ENCODE assay signal across 11 cellular contexts in the genomic region with DNA sequence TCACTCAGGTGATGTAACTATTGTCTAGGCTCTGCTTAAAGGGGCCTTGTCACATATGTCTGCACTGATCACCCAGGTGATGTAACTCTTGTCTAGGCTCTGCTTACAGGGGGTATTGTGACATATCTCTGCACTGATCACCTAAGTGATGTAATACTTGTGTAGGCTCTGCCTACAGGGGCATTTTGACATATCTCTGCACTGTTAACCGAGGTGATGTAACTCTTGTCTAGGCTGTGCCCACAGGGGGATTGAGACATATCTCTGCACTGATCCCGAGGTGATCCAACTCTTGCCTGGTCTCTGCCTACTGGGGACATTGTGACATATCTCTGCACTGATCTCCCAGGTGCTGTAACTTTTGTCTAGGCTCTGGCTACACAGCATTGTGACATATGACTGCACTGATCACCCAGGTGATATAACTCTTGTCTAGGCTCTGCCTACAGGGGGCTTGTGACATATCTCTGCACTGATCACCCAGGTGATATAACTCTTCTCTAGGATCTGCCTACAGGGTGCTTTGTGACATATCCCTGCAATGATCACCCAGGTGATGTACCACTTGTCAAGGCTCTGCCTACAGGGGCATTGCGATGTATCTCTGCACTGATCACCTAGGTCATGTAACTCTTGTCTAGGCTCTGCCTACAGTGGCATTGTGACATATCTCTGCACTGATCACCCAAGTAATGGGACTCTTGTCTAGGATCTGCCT. TPM values are rescaled to one million over a fixed set of nuclear protein-coding genes. Genes with fewer than 3 reads are reported as not detected.
DNase-seq lines count a peak whose midpoint lies in the region; ATAC-seq and TF ChIP-seq lines count a peak whose summit lies in the region.
"Not testable (repeated sequence)": the region's sequence is repeated elsewhere in the genome, so short reads cannot be mapped to it uniquely, and the experiment has no call there.
"Had no signal": no experiment of that assay in that cellular context is flagged by ENCODE, and none has a peak within 500 bp of the region (broad histone marks: within the 10 kb centered on the region; RNA-seq: fewer than 3 reads in every experiment).

No MANE protein-coding gene starts in this region.

- H3K9me3 Mint-ChIP-seq in activated CD8-positive, alpha-beta T cell treated with anti-CD3 and anti-CD28 coated beads for 36 hours: peaks cover 29% of the 10 kb centered on the region

- not testable (repeated sequence) for H3K27ac Mint-ChIP-seq in activated CD8-positive, alpha-beta T cell treated with anti-CD3 and anti-CD28 coated beads for 36 hours

- not testable (repeated sequence) for H3K27ac ChIP-seq in heart left ventricle
- H3K27ac ChIP-seq in parathyroid adenoma: peak overlapping the region; percentile 83

- not testable (repeated sequence) for H2AFZ ChIP-seq in parathyroid adenoma

- POLR2A ChIA-PET in activated CD8-positive, alpha-beta T cell treated with anti-CD3 and anti-CD28 coated beads for 36 hours (lab: Charles Lee): not testable (repeated sequence)

- not testable (repeated sequence) for H3K9ac ChIP-seq in parathyroid adenoma

- not testable (repeated sequence) for H3K4me1 ChIP-seq in heart left ventricle
- peaks cover 26% of the 10 kb centered on the region for H3K4me1 ChIP-seq in parathyroid adenoma

- intact Hi-C loops in activated CD8-positive, alpha-beta T cell treated with anti-CD3 and anti-CD28 coated beads for 36 hours (cut with micrococcal nuclease); heart left ventricle (cut with DNase I): not testable (repeated sequence)

- H3K36me3 Mint-ChIP-seq in activated CD8-positive, alpha-beta T cell treated with anti-CD3 and anti-CD28 coated beads for 36 hours (ENCODE audit: low read depth): not testable (repeated sequence)

- H3K9me3 ChIP-seq in heart left ventricle; parathyroid adenoma (ENCODE audit: control insufficient read depth, low read length): not testable (repeated sequence)

- H3K79me2 ChIP-seq in parathyroid adenoma: not testable (repeated sequence)

- not testable (repeated sequence) for H3K27me3 Mint-ChIP-seq in activated CD8-positive, alpha-beta T cell treated with anti-CD3 and anti-CD28 coated beads for 36 hours

- DNase-seq in activated CD8-positive, alpha-beta T cell treated with anti-CD3 and anti-CD28 coated beads for 36 hours; heart left ventricle: not testable (repeated sequence)

- H3K36me3 ChIP-seq in heart left ventricle; parathyroid adenoma (ENCODE audit: control insufficient read depth, insufficient read depth, low read length): not testable (repeated sequence)

- ATAC-seq in GM18502 (IDR thresholded peaks at IDR 0.05; ENCODE audit: poor library complexity, unreplicated experiment) (peak; percentile 50), GM19452 (IDR thresholded peaks at IDR 0.05; ENCODE audit: unreplicated experiment) (peak; percentile 42), HG02571 (IDR thresholded peaks at IDR 0.05; ENCODE audit: unreplicated experiment) (peak; percentile 52), HG03045 (IDR thresholded peaks at IDR 0.05; ENCODE audit: unreplicated experiment) (peak; percentile 50), HG03460 (IDR thresholded peaks at IDR 0.05; ENCODE audit: unreplicated experiment) (peak; percentile 37), heart left ventricle (peak; percentile 71 to 81 (median 73))
- peak; percentile 5 for ATAC-seq in activated CD8-positive, alpha-beta T cell treated with anti-CD3 and anti-CD28 coated beads for 36 hours

- TF ChIP-seq POLR2A in heart left ventricle (IDR thresholded peaks at IDR 0.05): not testable (repeated sequence)

- TF ChIP-seq CTCF in activated CD8-positive, alpha-beta T cell treated with anti-CD3 and anti-CD28 coated beads for 36 hours (IDR thresholded peaks at IDR 0.05); heart left ventricle (IDR thresholded peaks at IDR 0.05); parathyroid adenoma (IDR thresholded peaks at IDR 0.05): not testable (repeated sequence)

- H3K4me1 Mint-ChIP-seq in activated CD8-positive, alpha-beta T cell treated with anti-CD3 and anti-CD28 coated beads for 36 hours (ENCODE audit: low read depth): peaks cover 17% of the 10 kb centered on the region

- CTCF ChIA-PET in activated CD8-positive, alpha-beta T cell treated with anti-CD3 and anti-CD28 coated beads for 36 hours (lab: Charles Lee): not testable (repeated sequence)

- H3K27me3 ChIP-seq in heart left ventricle; parathyroid adenoma (ENCODE audit: control insufficient read depth, insufficient read depth, low read length): not testable (repeated sequence)

- WGBS in heart left ventricle, 4 donors: 39 to 48% (median 45%) methylated on average over 1 to 3 of the region's 3 CpGs

- not testable (repeated sequence) for H3K4me2 ChIP-seq in parathyroid adenoma (ENCODE audit: low read length)

- not testable (repeated sequence) for H3K4me3 Mint-ChIP-seq in activated CD8-positive, alpha-beta T cell treated with anti-CD3 and anti-CD28 coated beads for 36 hours

- not testable (repeated sequence) for H3K4me3 ChIP-seq in heart left ventricle; parathyroid adenoma (ENCODE audit: low read depth, low read length)

RNA-seq across cellular contexts. Expression of a gene that starts 50.3 kb away (rescaled TPM):
- total RNA-seq in activated CD8-positive, alpha-beta T cell treated with anti-CD3 and anti-CD28 coated beads for 36 hours: 10 to 100 TPM; 94.6 to 96.2 TPM
- 10 to 100 TPM; 19.1 to 61.5 (median 48.9) TPM for total RNA-seq in heart left ventricle
- polyA plus RNA-seq in heart left ventricle: 10 to 100 TPM; 16.5 to 42.9 TPM

RNA-seq across cellular contexts. Expression of a gene that starts 58.7 kb away (rescaled TPM):
- total RNA-seq in activated CD8-positive, alpha-beta T cell treated with anti-CD3 and anti-CD28 coated beads for 36 hours: not detected
- not detected for total RNA-seq in heart left ventricle
- not detected for polyA plus RNA-seq in heart left ventricle
- total RNA-seq: CD4-positive, alpha-beta T cell; chondrocyte; neural crest cell had no signal

Comparison
In these comparisons a context has a peak if more than half of its experiments do, and no peak if none do; other contexts are left out.
1. ATAC-seq: peak in every context shown above with its lines; median percentile 73 in heart left ventricle; 52 in HG02571; 50 in GM18502; 50 in HG03045; 42 in GM19452; 37 in HG03460; 5 in activated CD8-positive, alpha-beta T cell treated with anti-CD3 and anti-CD28 coated beads for 36 hours.